ENCODE assay signal across 8 cellular contexts in genomic region chr19:4369888-4370260, GRCh38. TPM values are rescaled to one million over a fixed set of nuclear protein-coding genes. Genes with fewer than 3 reads are reported as not detected.
DNase-seq lines count a peak whose midpoint lies in the region; ATAC-seq and TF ChIP-seq lines count a peak whose summit lies in the region.

No MANE protein-coding gene starts in this region.

- intact Hi-C loops in ascending aorta (cut with DNase I) = no loop called here

- H3K27ac ChIP-seq in ascending aorta (peak overlapping the region in 1 of 2 donors; percentile 16), SJCRH30 (no peak overlapping the region)

- peaks cover 31 to 59% of the 10 kb centered on the region in 2 donors for H3K4me1 ChIP-seq in ascending aorta
- peaks cover 15% of the 10 kb centered on the region for H3K4me1 ChIP-seq in SJCRH30

- H3K9me3 ChIP-seq in ascending aorta = no peaks in the 10 kb centered on the region
- no peaks in the 10 kb centered on the region for H3K9me3 ChIP-seq in SJCRH30 (replicated peaks)

- ATAC-seq in GM18861 (IDR thresholded peaks at IDR 0.05; ENCODE audit: unreplicated experiment) (peak; percentile 26), HG03175 (IDR thresholded peaks at IDR 0.05; ENCODE audit: unreplicated experiment) (peak; percentile 39)

- H3K27me3 ChIP-seq in ascending aorta = no peaks in the 10 kb centered on the region
- no peaks in the 10 kb centered on the region for H3K27me3 ChIP-seq in SJCRH30

- peaks cover 13 to 22% of the 10 kb centered on the region in 2 donors for H3K36me3 ChIP-seq in ascending aorta
- H3K36me3 ChIP-seq in SJCRH30 = no peaks in the 10 kb centered on the region; the same call in 1 of the 2 replicates

- H3K4me3 ChIP-seq in ascending aorta (peak overlapping the region in 1 of 2 donors; percentile 1), SJCRH30 (no peak overlapping the region)

- TF ChIP-seq CTCF in ascending aorta (IDR thresholded peaks at IDR 0.05) = peak in 2 of 3 experiments; percentile 10 to 21

- DNase-seq in T-helper 9 cell (peak; percentile 56), ascending aorta (ENCODE audit: low spot score in 2 of 2) (no peak), inferior parietal cortex (ENCODE audit: extremely low spot score) (peak; percentile 63), SJCRH30 (no peak), NCI-H146 (lab: John Stamatoyannopoulos, UW) (no peak)
- peak; percentile 70 to 75 for DNase-seq in stimulated activated CD4-positive, alpha-beta T cell treated with anti-CD3 and anti-CD28 coated beads, Interleukin-15, amount 100 ng/mL, for 48 hours (ENCODE audit: low read depth in 2 of 2)

RNA-seq across cellular contexts. Expression of gene MPND, which starts 26.5 kb away (rescaled TPM):
- total RNA-seq in ascending aorta = 21.9 TPM
- total RNA-seq in SJCRH30 (2014; rRNA removed; shearing (Covaris generic)) = 3.8 and 8.3 TPM in 2 replicates

RNA-seq across cellular contexts. Expression of gene SH3GL1, which starts 30.5 kb away (rescaled TPM):
- total RNA-seq in ascending aorta = 61.4 TPM
- 56.9 and 60.0 TPM in 2 replicates for total RNA-seq in SJCRH30 (2014; rRNA removed; shearing (Covaris generic))

RNA-seq across cellular contexts. Expression of gene STAP2, which starts 31.2 kb away (rescaled TPM):
- total RNA-seq in ascending aorta = 6.6 TPM
- total RNA-seq in SJCRH30 (2014; rRNA removed; shearing (Covaris generic)) = 9.7 and 11.9 TPM in 2 replicates

RNA-seq across cellular contexts. Expression of gene CHAF1A, which starts 32.6 kb away (rescaled TPM):
- 0.85 TPM for total RNA-seq in ascending aorta
- 44.2 and 54.6 TPM in 2 replicates for total RNA-seq in SJCRH30 (2014; rRNA removed; shearing (Covaris generic))

Comparison
In these comparisons a context has a peak if more than half of its experiments do, and no peak if none do; other contexts are left out.
1. DNase-seq: peak in T-helper 9 cell (single experiment), inferior parietal cortex (single experiment) and stimulated activated CD4-positive, alpha-beta T cell treated with anti-CD3 and anti-CD28 coated beads, Interleukin-15, amount 100 ng/mL, for 48 hours (2 of 2); none in ascending aorta (0 of 2), SJCRH30 (0 of 2) and NCI-H146 (single experiment).